In genomic region chr17:65099941-65100315, GRCh38 we compare ENCODE assay signal across 8 cellular contexts. TPM values are rescaled to one million over a fixed set of nuclear protein-coding genes. Genes with fewer than 3 reads are reported as not detected.
DNase-seq lines count a peak whose midpoint lies in the region; ATAC-seq, FAIRE-seq and TF ChIP-seq lines count a peak whose summit lies in the region.

No MANE protein-coding gene starts in this region.

- H3K9ac ChIP-seq in KMS-11, result peak overlapping the region; percentile 74
- no peak overlapping the region for H3K9ac ChIP-seq in endocrine pancreas (ENCODE audit: control insufficient read depth, insufficient read depth, low read length)
- peak overlapping the region; percentile 67 to 82 for H3K9ac ChIP-seq in stomach smooth muscle (ENCODE audit: low read length in 2 of 2)

- no peaks in the 10 kb centered on the region for H4K20me1 ChIP-seq in GM23338 (replicated peaks; ENCODE audit: insufficient read depth)
- H4K20me1 ChIP-seq in KMS-11 (ENCODE audit: insufficient read depth), result no peaks in the 10 kb centered on the region

- no peak overlapping the region for H3K27ac Mint-ChIP-seq in GM23338
- H3K27ac Mint-ChIP-seq in nephron progenitor cell, result no peak overlapping the region

- H3K36me3 Mint-ChIP-seq in GM23338 (ENCODE audit: low read depth) (no peaks in the 10 kb centered on the region), nephron progenitor cell (ENCODE audit: low read depth) (no peaks in the 10 kb centered on the region)

- no peaks in the 10 kb centered on the region for H3K9me3 Mint-ChIP-seq in GM23338
- no peaks in the 10 kb centered on the region for H3K9me3 Mint-ChIP-seq in nephron progenitor cell

- in situ Hi-C loops in GM13976 (cut with MboI; ENCODE audit: low sequenced_read_pairs, unreplicated experiment), result no loop called here

- H3K4me3 ChIP-seq in GM23338, result peak overlapping the region; percentile 65
- no peak overlapping the region for H3K4me3 ChIP-seq in KMS-11 (IDR thresholded peaks at IDR 0.05; ENCODE audit: insufficient read depth, low read depth, low read length)
- peak overlapping the region; percentile 28 for H3K4me3 ChIP-seq in endocrine pancreas (ENCODE audit: control insufficient read depth, insufficient read depth, low read length)
- peak overlapping the region; percentile 62 to 86 for H3K4me3 ChIP-seq in stomach smooth muscle (ENCODE audit: low read length in 2 of 2)

- H2AFZ ChIP-seq in GM23338 (peak overlapping the region; percentile 54), KMS-11 (ENCODE audit: low read depth) (peak overlapping the region; percentile 95)

- H3K79me2 ChIP-seq in GM23338 (replicated peaks; ENCODE audit: insufficient read depth) (no peaks in the 10 kb centered on the region), KMS-11 (ENCODE audit: insufficient read depth, low read depth) (no peaks in the 10 kb centered on the region)

- H3K4me3 Mint-ChIP-seq in GM23338 (peak overlapping the region; percentile 49), nephron progenitor cell (peak overlapping the region; percentile 61)

- H3K4me1 Mint-ChIP-seq in GM23338 (peaks cover 12% of the 10 kb centered on the region), nephron progenitor cell (peaks cover 5% of the 10 kb centered on the region)

- TF ChIP-seq CTCF in GM13976 (IDR thresholded peaks at IDR 0.05; ENCODE audit: borderline replicate concordance, control extremely low read depth, extremely low read depth, insufficient read depth, missing control alignments) (no peak), GM23338 (conservative IDR thresholded peaks at IDR 0.05; ENCODE audit: low read depth in 2 of 2) (no peak), KMS-11 (conservative IDR thresholded peaks at IDR 0.05; ENCODE audit: low read depth, low read length) (no peak), nephron progenitor cell (IDR thresholded peaks at IDR 0.05) (no peak)

- H3K4me1 ChIP-seq in GM23338 (ENCODE audit: insufficient read depth) (no peaks in the 10 kb centered on the region), KMS-11 (ENCODE audit: low read depth, poor library complexity, severe bottlenecking) (peaks cover 22% of the 10 kb centered on the region), endocrine pancreas (ENCODE audit: control insufficient read depth, insufficient read depth, low read length) (no peaks in the 10 kb centered on the region), stomach smooth muscle (ENCODE audit: control insufficient read depth, insufficient read depth, low read length) (peaks cover 22% of the 10 kb centered on the region)

- H3K4me2 ChIP-seq in GM23338 (peak overlapping the region; percentile 69), KMS-11 (peak overlapping the region; percentile 80)

- peak; percentile 28 for ATAC-seq in GM23338

- FAIRE-seq in HTR-8/SVneo (lab: Jason Lieb, UNC), result no peak

- no peaks in the 10 kb centered on the region for H3K9me2 ChIP-seq in GM23338 (ENCODE audit: insufficient read depth)

- DNase-seq in GM13976 (ENCODE audit: low spot score) (peak; percentile 84), GM23338 (ENCODE audit: low spot score) (peak; percentile 21), nephron progenitor cell (no peak), HTR-8/SVneo (ENCODE audit: insufficient read length, low spot score) (no peak)
- peak; percentile 88 to 92 for DNase-seq in activated CD4-positive, alpha-beta T cell treated with anti-CD3 and anti-CD28 coated beads, Interleukin-2, amount 50 U/mL, for 48 hours

- H3K9me3 ChIP-seq in endocrine pancreas (ENCODE audit: control insufficient read depth, low read length) (no peaks in the 10 kb centered on the region), stomach smooth muscle (ENCODE audit: control insufficient read depth in 2 of 2, low read length in 2 of 2) (no peaks in the 10 kb centered on the region)

- no peaks in the 10 kb centered on the region for H3K36me3 ChIP-seq in GM23338 (ENCODE audit: insufficient read depth)
- H3K36me3 ChIP-seq in KMS-11 (ENCODE audit: insufficient read depth), result no peaks in the 10 kb centered on the region
- no peaks in the 10 kb centered on the region for H3K36me3 ChIP-seq in endocrine pancreas (ENCODE audit: control insufficient read depth, insufficient read depth, low read length)
- H3K36me3 ChIP-seq in stomach smooth muscle (ENCODE audit: control insufficient read depth in 2 of 2, insufficient read depth in 2 of 2, low read length in 2 of 2), result no peaks in the 10 kb centered on the region

- H3K27me3 Mint-ChIP-seq in GM23338 (ENCODE audit: insufficient read depth, low read depth, poor library complexity) (peaks cover 10% of the 10 kb centered on the region), nephron progenitor cell (ENCODE audit: low read depth, poor library complexity) (peaks cover 16% of the 10 kb centered on the region)

- H3K27ac ChIP-seq in GM23338 (ENCODE audit: low read depth), result no peak overlapping the region; the same call in 1 of the 2 replicates
- peak overlapping the region; percentile 90 for H3K27ac ChIP-seq in KMS-11
- H3K27ac ChIP-seq in stomach smooth muscle (ENCODE audit: low read length), result no peak overlapping the region

- H3K27me3 ChIP-seq in GM23338 (ENCODE audit: insufficient read depth) (no peaks in the 10 kb centered on the region), KMS-11 (ENCODE audit: insufficient read depth, low read depth) (no peaks in the 10 kb centered on the region), endocrine pancreas (ENCODE audit: control insufficient read depth, insufficient read depth, low read length) (no peaks in the 10 kb centered on the region), stomach smooth muscle (ENCODE audit: control insufficient read depth in 1 of 2, insufficient read depth in 2 of 2, low read length in 2 of 2) (no peaks in the 10 kb centered on the region)

- no peaks in the 10 kb centered on the region for H3F3A ChIP-seq in GM23338 (replicated peaks; ENCODE audit: low read depth)

TF ChIP-seq in GM23338, 12 proteins besides CTCF, POLR2A, EP300 and RAD21:
- TF ChIP-seq ZNF462 (CRISPR knock-in tag; IDR thresholded peaks at IDR 0.05), result no peak
- TF ChIP-seq JUNB (IDR thresholded peaks at IDR 0.05; ENCODE audit: unreplicated experiment), result no peak
TF ChIP-seq in GM23338: peak in this region for 0.

RNA-seq across cellular contexts. Expression of gene RGS9, which starts 37.2 kb away (rescaled TPM):
- 12.8 and 19.2 TPM in 2 replicates for total RNA-seq in GM23338 (2014; rRNA removed; shearing (Covaris generic))
- polyA plus RNA-seq in GM23338 (2016; fragmentation: Nextera tagmentation; extraction: Ambion mirVana), result 29.6 and 29.8 TPM in 2 replicates

RNA-seq across cellular contexts. Expression of gene GNA13, which starts 43.4 kb away (rescaled TPM):
- total RNA-seq in GM23338 (2014; rRNA removed; shearing (Covaris generic)), result 88.1 and 95.5 TPM in 2 replicates
- 19.0 and 20.2 TPM in 2 replicates for polyA plus RNA-seq in GM23338 (2016; fragmentation: Nextera tagmentation; extraction: Ambion mirVana)

Comparison
In these comparisons a context has a peak if more than half of its experiments do, and no peak if none do; other contexts are left out.
1. DNase-seq: peak in GM13976 (single experiment), GM23338 (single experiment) and activated CD4-positive, alpha-beta T cell treated with anti-CD3 and anti-CD28 coated beads, Interleukin-2, amount 50 U/mL, for 48 hours (2 of 2); none in nephron progenitor cell (single experiment) and HTR-8/SVneo (single experiment).